In the genomic region with DNA sequence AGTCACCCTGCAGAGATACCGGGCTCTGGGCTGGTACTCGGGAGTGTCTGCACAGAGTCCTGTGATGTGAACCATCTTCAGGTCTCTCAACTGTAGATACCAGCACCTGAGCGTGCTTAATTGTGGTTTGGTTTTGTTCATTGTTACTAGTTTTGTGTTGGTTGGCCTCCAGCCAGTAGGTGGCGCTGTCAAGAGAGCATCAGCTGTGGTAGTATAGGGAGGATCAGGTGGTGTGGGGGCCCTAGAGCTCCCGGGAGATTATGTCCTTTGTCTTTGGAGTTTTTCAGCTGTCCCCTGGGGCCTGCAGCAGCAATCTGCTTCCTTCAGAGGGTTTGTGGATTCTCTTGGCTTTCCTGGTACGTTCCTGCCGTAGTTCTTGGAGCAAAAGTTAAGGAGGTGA, we compare ENCODE assay signal across 1 cellular context.
A peak's percentile ranks its signal among the peaks of the same experiment; 100 is the strongest.
TF ChIP-seq lines count a peak whose summit lies in the region.

No MANE protein-coding gene starts in this region.

TF ChIP-seq in HepG2, 621 proteins besides CTCF, POLR2A, EP300 and RAD21 (continued from another document):
- TF ChIP-seq, protein P1, sequence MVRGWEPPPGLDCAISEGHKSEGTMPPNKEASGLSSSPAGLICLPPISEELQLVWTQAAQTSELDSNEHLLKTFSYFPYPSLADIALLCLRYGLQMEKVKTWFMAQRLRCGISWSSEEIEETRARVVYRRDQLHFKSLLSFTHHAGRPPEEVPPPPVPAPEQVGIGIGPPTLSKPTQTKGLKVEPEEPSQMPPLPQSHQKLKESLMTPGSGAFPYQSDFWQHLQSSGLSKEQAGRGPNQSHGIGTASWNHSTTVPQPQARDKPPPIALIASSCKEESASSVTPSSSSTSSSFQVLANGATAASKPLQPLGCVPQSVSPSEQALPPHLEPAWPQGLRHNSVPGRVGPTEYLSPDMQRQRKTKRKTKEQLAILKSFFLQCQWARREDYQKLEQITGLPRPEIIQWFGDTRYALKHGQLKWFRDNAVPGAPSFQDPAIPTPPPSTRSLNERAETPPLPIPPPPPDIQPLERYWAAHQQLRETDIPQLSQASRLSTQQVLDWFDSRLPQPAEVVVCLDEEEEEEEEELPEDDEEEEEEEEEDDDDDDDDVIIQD (CRISPR knock-in tag; IDR thresholded peaks at IDR 0.05; ENCODE audit: low read depth) = 0 out of 2 replicates have a peak, but pooled peaks have one; percentile 33
- TF ChIP-seq POGZ (CRISPR knock-in tag; IDR thresholded peaks at IDR 0.05) = peak; percentile 76
- TF ChIP-seq KLF12 (CRISPR knock-in tag; IDR thresholded peaks at IDR 0.05; ENCODE audit: borderline replicate concordance) = no peak
- TF ChIP-seq ZMYM4 (CRISPR knock-in tag; IDR thresholded peaks at IDR 0.05) = peak; percentile 91
- TF ChIP-seq HMG20A (CRISPR knock-in tag; IDR thresholded peaks at IDR 0.05; ENCODE audit: borderline replicate concordance) = no peak
- TF ChIP-seq, protein P2, sequence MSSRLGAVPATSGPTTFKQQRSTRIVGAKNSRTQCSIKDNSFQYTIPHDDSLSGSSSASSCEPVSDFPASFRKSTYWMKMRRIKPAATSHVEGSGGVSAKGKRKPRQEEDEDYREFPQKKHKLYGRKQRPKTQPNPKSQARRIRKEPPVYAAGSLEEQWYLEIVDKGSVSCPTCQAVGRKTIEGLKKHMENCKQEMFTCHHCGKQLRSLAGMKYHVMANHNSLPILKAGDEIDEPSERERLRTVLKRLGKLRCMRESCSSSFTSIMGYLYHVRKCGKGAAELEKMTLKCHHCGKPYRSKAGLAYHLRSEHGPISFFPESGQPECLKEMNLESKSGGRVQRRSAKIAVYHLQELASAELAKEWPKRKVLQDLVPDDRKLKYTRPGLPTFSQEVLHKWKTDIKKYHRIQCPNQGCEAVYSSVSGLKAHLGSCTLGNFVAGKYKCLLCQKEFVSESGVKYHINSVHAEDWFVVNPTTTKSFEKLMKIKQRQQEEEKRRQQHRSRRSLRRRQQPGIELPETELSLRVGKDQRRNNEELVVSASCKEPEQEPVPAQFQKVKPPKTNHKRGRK (CRISPR knock-in tag; IDR thresholded peaks at IDR 0.05) = no peak
- TF ChIP-seq TMF1 (CRISPR knock-in tag; IDR thresholded peaks at IDR 0.05; ENCODE audit: low read depth) = no peak
- TF ChIP-seq ZNF557 (CRISPR knock-in tag; IDR thresholded peaks at IDR 0.05) = 0 out of 2 replicates have a peak, but pooled peaks have one; percentile 16
- TF ChIP-seq ZNF431 (CRISPR knock-in tag; IDR thresholded peaks at IDR 0.05; ENCODE audit: borderline replicate concordance, low read depth) = no peak
- TF ChIP-seq, protein P3, sequence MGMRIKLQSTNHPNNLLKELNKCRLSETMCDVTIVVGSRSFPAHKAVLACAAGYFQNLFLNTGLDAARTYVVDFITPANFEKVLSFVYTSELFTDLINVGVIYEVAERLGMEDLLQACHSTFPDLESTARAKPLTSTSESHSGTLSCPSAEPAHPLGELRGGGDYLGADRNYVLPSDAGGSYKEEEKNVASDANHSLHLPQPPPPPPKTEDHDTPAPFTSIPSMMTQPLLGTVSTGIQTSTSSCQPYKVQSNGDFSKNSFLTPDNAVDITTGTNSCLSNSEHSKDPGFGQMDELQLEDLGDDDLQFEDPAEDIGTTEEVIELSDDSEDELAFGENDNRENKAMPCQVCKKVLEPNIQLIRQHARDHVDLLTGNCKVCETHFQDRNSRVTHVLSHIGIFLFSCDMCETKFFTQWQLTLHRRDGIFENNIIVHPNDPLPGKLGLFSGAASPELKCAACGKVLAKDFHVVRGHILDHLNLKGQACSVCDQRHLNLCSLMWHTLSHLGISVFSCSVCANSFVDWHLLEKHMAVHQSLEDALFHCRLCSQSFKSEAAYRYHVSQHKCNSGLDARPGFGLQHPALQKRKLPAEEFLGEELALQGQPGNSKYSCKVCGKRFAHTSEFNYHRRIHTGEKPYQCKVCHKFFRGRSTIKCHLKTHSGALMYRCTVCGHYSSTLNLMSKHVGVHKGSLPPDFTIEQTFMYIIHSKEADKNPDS (CRISPR knock-in tag; IDR thresholded peaks at IDR 0.05) = no peak
- TF ChIP-seq, protein P4, sequence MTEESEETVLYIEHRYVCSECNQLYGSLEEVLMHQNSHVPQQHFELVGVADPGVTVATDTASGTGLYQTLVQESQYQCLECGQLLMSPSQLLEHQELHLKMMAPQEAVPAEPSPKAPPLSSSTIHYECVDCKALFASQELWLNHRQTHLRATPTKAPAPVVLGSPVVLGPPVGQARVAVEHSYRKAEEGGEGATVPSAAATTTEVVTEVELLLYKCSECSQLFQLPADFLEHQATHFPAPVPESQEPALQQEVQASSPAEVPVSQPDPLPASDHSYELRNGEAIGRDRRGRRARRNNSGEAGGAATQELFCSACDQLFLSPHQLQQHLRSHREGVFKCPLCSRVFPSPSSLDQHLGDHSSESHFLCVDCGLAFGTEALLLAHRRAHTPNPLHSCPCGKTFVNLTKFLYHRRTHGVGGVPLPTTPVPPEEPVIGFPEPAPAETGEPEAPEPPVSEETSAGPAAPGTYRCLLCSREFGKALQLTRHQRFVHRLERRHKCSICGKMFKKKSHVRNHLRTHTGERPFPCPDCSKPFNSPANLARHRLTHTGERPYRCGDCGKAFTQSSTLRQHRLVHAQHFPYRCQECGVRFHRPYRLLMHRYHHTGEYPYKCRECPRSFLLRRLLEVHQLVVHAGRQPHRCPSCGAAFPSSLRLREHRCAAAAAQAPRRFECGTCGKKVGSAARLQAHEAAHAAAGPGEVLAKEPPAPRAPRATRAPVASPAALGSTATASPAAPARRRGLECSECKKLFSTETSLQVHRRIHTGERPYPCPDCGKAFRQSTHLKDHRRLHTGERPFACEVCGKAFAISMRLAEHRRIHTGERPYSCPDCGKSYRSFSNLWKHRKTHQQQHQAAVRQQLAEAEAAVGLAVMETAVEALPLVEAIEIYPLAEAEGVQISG (CRISPR knock-in tag; IDR thresholded peaks at IDR 0.05) = peak; percentile 97
- TF ChIP-seq, protein P5, sequence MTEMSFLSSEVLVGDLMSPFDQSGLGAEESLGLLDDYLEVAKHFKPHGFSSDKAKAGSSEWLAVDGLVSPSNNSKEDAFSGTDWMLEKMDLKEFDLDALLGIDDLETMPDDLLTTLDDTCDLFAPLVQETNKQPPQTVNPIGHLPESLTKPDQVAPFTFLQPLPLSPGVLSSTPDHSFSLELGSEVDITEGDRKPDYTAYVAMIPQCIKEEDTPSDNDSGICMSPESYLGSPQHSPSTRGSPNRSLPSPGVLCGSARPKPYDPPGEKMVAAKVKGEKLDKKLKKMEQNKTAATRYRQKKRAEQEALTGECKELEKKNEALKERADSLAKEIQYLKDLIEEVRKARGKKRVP (CRISPR knock-in tag; IDR thresholded peaks at IDR 0.05) = no peak
TF ChIP-seq in HepG2: peak in this region for 5.
